Comparison of ENCODE assay signal across 12 cellular contexts in the genomic region with DNA sequence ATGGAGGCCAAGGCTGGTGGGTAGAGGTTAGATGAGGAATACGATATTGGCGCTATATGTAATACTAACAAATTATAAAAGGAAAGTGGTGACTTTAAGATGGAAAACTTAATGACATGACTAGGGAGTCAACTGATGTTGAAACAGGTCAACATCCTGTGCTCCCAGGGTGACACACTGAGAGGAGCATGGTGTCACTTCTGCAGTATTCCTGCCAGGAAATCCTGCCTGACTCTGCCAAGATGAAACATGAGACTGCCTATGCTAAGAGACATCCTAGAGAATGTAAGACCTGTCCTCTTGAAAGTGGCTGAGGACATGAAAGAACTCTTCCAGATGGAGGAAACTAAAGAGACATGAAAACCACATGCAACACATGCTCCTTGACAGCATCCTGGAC.
"Had no signal": no experiment of that assay in that cellular context is flagged by ENCODE, and none has a peak within 500 bp of the region (broad histone marks: within the 10 kb centered on the region; RNA-seq: fewer than 3 reads in every experiment).

No MANE protein-coding gene starts in this region.

- H3K4me1 ChIP-seq: thyroid gland had no signal

- H3K27ac ChIP-seq: dorsolateral prefrontal cortex, thyroid gland had no signal

- H3K27me3 ChIP-seq: thyroid gland had no signal

- ATAC-seq: activated CD4-positive, CD25-positive, alpha-beta regulatory T cell treated with anti-CD3 and anti-CD28 coated beads, Interleukin-2, amount 50 U/mL, for 24 hours; activated naive CD4-positive, alpha-beta T cell treated with anti-CD3 and anti-CD28 coated beads, Interleukin-2, amount 50 U/mL, for 72 hours; esophagus mucosa; stimulated activated effector memory CD8-positive, alpha-beta T cell treated with anti-CD3 and anti-CD28 coated beads, Interleukin-12 subunit alpha, Interleukin-12 subunit beta, amount 100 ng/mL, for 72 hours had no signal

- DNase-seq: activated CD4-positive, alpha-beta T cell treated with anti-CD3 and anti-CD28 coated beads, Interleukin-2, amount 50 U/mL, for 4 hours; activated effector memory CD4-positive, alpha-beta T cell treated with anti-CD3 and anti-CD28 coated beads, Interleukin-2, amount 50 U/mL, for 16 hours; activated T-cell treated with anti-CD3 and anti-CD28 coated beads, Interleukin-2, amount 50 U/mL, for 24 hours; amygdala; dorsolateral prefrontal cortex; glutamatergic neuron; small intestine had no signal

- H3K4me3 ChIP-seq: dorsolateral prefrontal cortex, thyroid gland had no signal

- H3K9me3 ChIP-seq: thyroid gland had no signal

- H3K36me3 ChIP-seq: thyroid gland had no signal
